ENCODE assay signal across 15 cellular contexts in genomic region chr20:17860306-17861197, GRCh38.
DNase-seq lines count a peak whose midpoint lies in the region; FAIRE-seq and TF ChIP-seq lines count a peak whose summit lies in the region.
"Had no signal": no experiment of that assay in that cellular context is flagged by ENCODE, and none has a peak within 500 bp of the region (broad histone marks: within the 10 kb centered on the region; RNA-seq: fewer than 3 reads in every experiment).

No MANE protein-coding gene starts in this region.

- H4K20me1 ChIP-seq in BLaER1 treated with 17β-estradiol and CSF1 and Interleukin-3, amounts not matched to agents 10 nM and 100 nM, result peaks cover 0 to 13% (median 0%) of the 10 kb centered on the region in 11 experiments; a peak in 1 of 22 replicates
- no peaks in the 10 kb centered on the region for H4K20me1 ChIP-seq in neural progenitor cell (ENCODE audit: low read depth)
- no peaks in the 10 kb centered on the region for H4K20me1 ChIP-seq in mammary epithelial cell (ENCODE audit: insufficient read depth, low read length)

- peaks cover 2% of the 10 kb centered on the region for H3K4me1 Mint-ChIP-seq in neural progenitor cell
- H3K4me1 Mint-ChIP-seq in osteocyte (ENCODE audit: unreplicated experiment), result peaks cover 8% of the 10 kb centered on the region

- no peaks in the 10 kb centered on the region for H3K36me3 ChIP-seq in BLaER1 treated with 17β-estradiol and CSF1 and Interleukin-3, amounts not matched to agents 10 nM and 100 nM
- H3K36me3 ChIP-seq in neural progenitor cell, result no peaks in the 10 kb centered on the region
- H3K36me3 ChIP-seq in mammary epithelial cell (ENCODE audit: insufficient read depth, low read length), result no peaks in the 10 kb centered on the region
- H3K36me3 ChIP-seq: SJSA1 had no signal

- H3K27ac Mint-ChIP-seq in neural progenitor cell (no peak overlapping the region), osteocyte (ENCODE audit: unreplicated experiment) (no peak overlapping the region)
- H3K27ac Mint-ChIP-seq: IgD-negative memory B cell had no signal

- dilution Hi-C loops in mammary epithelial cell (cut with HindIII; ENCODE audit: low sequenced_read_pairs), result no loop called here

- no peak overlapping the region for H3K9ac ChIP-seq in BLaER1 treated with 17β-estradiol and CSF1 and Interleukin-3, amounts not matched to agents 10 nM and 100 nM
- no peak overlapping the region for H3K9ac ChIP-seq in neural progenitor cell
- H3K9ac ChIP-seq in mammary epithelial cell (ENCODE audit: insufficient read depth, low read length), result no peak overlapping the region

- H3K36me3 Mint-ChIP-seq in neural progenitor cell, result no peaks in the 10 kb centered on the region
- no peaks in the 10 kb centered on the region for H3K36me3 Mint-ChIP-seq in osteocyte (ENCODE audit: unreplicated experiment)
- H3K36me3 Mint-ChIP-seq: IgD-negative memory B cell had no signal

- DNase-seq in GM12891 (ENCODE audit: insufficient read length, low spot score) (no peak), cerebellar cortex (ENCODE audit: low spot score) (peak; percentile 4), neural progenitor cell (ENCODE audit: low spot score) (no peak), mammary epithelial cell (no peak), osteocyte (ENCODE audit: extremely low spot score, unreplicated experiment) (no peak), NCI-H2227 (lab: John Stamatoyannopoulos, UW; ENCODE audit: unreplicated experiment) (no peak)
- DNase-seq in central memory CD4-positive, alpha-beta T cell, result no peak
- DNase-seq: ACHN, NCI-H2081, NCI-H226, NCI-H526 treated with DMSO at 0.1 percent for 48 hours had no signal

- no peak overlapping the region for H3K27ac ChIP-seq in BLaER1 treated with 17β-estradiol and CSF1 and Interleukin-3, amounts not matched to agents 10 nM and 100 nM
- H3K27ac ChIP-seq in neural progenitor cell (no peak overlapping the region), mammary epithelial cell (ENCODE audit: insufficient read depth, low read depth, low read length) (no peak overlapping the region)
- H3K27ac ChIP-seq: RWPE1, SJSA1 had no signal

- TF ChIP-seq POLR2A in GM12891 (IDR thresholded peaks at IDR 0.05; ENCODE audit: low read depth, low read length), result no peak

- TF ChIP-seq CTCF in neural progenitor cell (IDR thresholded peaks at IDR 0.05) (no peak), mammary epithelial cell (conservative IDR thresholded peaks at IDR 0.05 in 1 of 2, IDR thresholded peaks at IDR 0.05 in 1 of 2; ENCODE audit: extremely low read depth in 1 of 2, insufficient read depth in 1 of 2, low read depth in 1 of 2, low read length in 2 of 2) (no peak), osteocyte (IDR thresholded peaks at IDR 0.05) (no peak)

- H3K9me3 ChIP-seq in BLaER1 treated with 17β-estradiol and CSF1 and Interleukin-3, amounts not matched to agents 10 nM and 100 nM (replicated peaks in 1 of 11), result peaks cover 0 to 8% (median 0%) of the 10 kb centered on the region in 11 experiments; a peak in 5 of 22 replicates
- H3K9me3 ChIP-seq in neural progenitor cell (ENCODE audit: low read depth) (no peaks in the 10 kb centered on the region), mammary epithelial cell (replicated peaks; ENCODE audit: insufficient read depth, low read length) (peaks cover 5% of the 10 kb centered on the region)
- H3K9me3 ChIP-seq: SJSA1 had no signal

- in situ Hi-C loops in mammary epithelial cell (cut with MboI; ENCODE audit: low sequenced_read_pairs in 2 of 2), result no loop called here

- over 99% methylated on average over 13 of the region's 15 CpGs for WGBS in mammary epithelial cell (ENCODE audit: low coverage, missing lambda C conversion rate)

- intact Hi-C loops in mammary epithelial cell (cut with micrococcal nuclease), result no loop called here

- peaks cover 33 to 83% (median 67%) of the 10 kb centered on the region in 10 experiments for H3K4me1 ChIP-seq in BLaER1 treated with 17β-estradiol and CSF1 and Interleukin-3, amounts not matched to agents 10 nM and 100 nM
- H3K4me1 ChIP-seq in neural progenitor cell, result no peaks in the 10 kb centered on the region
- H3K4me1 ChIP-seq in mammary epithelial cell (ENCODE audit: insufficient read depth, low read length), result peaks cover 31% of the 10 kb centered on the region
- H3K4me1 ChIP-seq: SJSA1 had no signal

- BruUV-seq in mammary epithelial cell (replicated peaks; lab: Mats Ljungman, UMichigan), result no TSS peak

- no peak for FAIRE-seq in GM12891 (lab: Jason Lieb, UNC)

- peaks cover 0 to 43% (median 0%) of the 10 kb centered on the region in 11 experiments; a peak in 8 of 22 replicates for H3K27me3 ChIP-seq in BLaER1 treated with 17β-estradiol and CSF1 and Interleukin-3, amounts not matched to agents 10 nM and 100 nM
- H3K27me3 ChIP-seq in neural progenitor cell (no peaks in the 10 kb centered on the region), mammary epithelial cell (ENCODE audit: insufficient read depth, low read length) (no peaks in the 10 kb centered on the region)
- H3K27me3 ChIP-seq: SJSA1 had no signal

- CTCF ChIA-PET in mammary epithelial cell (lab: Charles Lee; ENCODE audit: low non-redundant PET), result no interaction called here

- no peak overlapping the region for H3K4me3 ChIP-seq in BLaER1 treated with 17β-estradiol and CSF1 and Interleukin-3, amounts not matched to agents 10 nM and 100 nM
- H3K4me3 ChIP-seq in neural progenitor cell, result no peak overlapping the region
- no peak overlapping the region for H3K4me3 ChIP-seq in mammary epithelial cell (replicated peaks in 1 of 3; ENCODE audit: insufficient read depth in 1 of 3, low read depth in 2 of 3, low read length in 3 of 3)
- H3K4me3 ChIP-seq: SJSA1 had no signal

- peak overlapping the region; percentile 78 to 98 (median 88) for H3K4me2 ChIP-seq in BLaER1 treated with 17β-estradiol and CSF1 and Interleukin-3, amounts not matched to agents 10 nM and 100 nM
- no peak overlapping the region for H3K4me2 ChIP-seq in neural progenitor cell
- H3K4me2 ChIP-seq in mammary epithelial cell (ENCODE audit: insufficient read depth, low read depth, low read length), result no peak overlapping the region

- H3K79me2 ChIP-seq in neural progenitor cell (ENCODE audit: low read depth) (no peaks in the 10 kb centered on the region), mammary epithelial cell (ENCODE audit: insufficient read depth, low read length) (no peaks in the 10 kb centered on the region)

- H3K9me3 Mint-ChIP-seq in neural progenitor cell, result peaks cover 2% of the 10 kb centered on the region
- H3K9me3 Mint-ChIP-seq in osteocyte (ENCODE audit: unreplicated experiment), result no peaks in the 10 kb centered on the region
- H3K9me3 Mint-ChIP-seq: IgD-negative memory B cell had no signal

- no peaks in the 10 kb centered on the region for H3F3A ChIP-seq in neural progenitor cell (ENCODE audit: low read depth)

- peak overlapping the region; percentile 68 for H2AFZ ChIP-seq in neural progenitor cell (replicated peaks)
- H2AFZ ChIP-seq in mammary epithelial cell (ENCODE audit: low read depth, low read length), result no peak overlapping the region

- peak overlapping the region; percentile 26 for H3K4me3 Mint-ChIP-seq in neural progenitor cell
- no peak overlapping the region for H3K4me3 Mint-ChIP-seq in osteocyte (ENCODE audit: unreplicated experiment)

- peaks cover 8% of the 10 kb centered on the region for H3K27me3 Mint-ChIP-seq in neural progenitor cell (ENCODE audit: insufficient read depth, low read depth)
- H3K27me3 Mint-ChIP-seq in osteocyte (ENCODE audit: unreplicated experiment), result no peaks in the 10 kb centered on the region

TF ChIP-seq in GM12891, 5 proteins besides CTCF, POLR2A, EP300 and RAD21:
- TF ChIP-seq SPI1 (IDR thresholded peaks at IDR 0.05; ENCODE audit: low read depth, low read length), result peak; percentile 45
- TF ChIP-seq POLR2AphosphoS5 (IDR thresholded peaks at IDR 0.05; ENCODE audit: low read depth, low read length), result no peak

Comparison
In these comparisons a context has a peak if more than half of its experiments do, and no peak if none do; other contexts are left out.
1. H3K4me2 ChIP-seq: peak in BLaER1 treated with 17β-estradiol and CSF1 and Interleukin-3, amounts not matched to agents 10 nM and 100 nM (11 of 11); none in neural progenitor cell (single experiment) and mammary epithelial cell (single experiment).